ENCODE assay signal across 9 cellular contexts in the genomic region with DNA sequence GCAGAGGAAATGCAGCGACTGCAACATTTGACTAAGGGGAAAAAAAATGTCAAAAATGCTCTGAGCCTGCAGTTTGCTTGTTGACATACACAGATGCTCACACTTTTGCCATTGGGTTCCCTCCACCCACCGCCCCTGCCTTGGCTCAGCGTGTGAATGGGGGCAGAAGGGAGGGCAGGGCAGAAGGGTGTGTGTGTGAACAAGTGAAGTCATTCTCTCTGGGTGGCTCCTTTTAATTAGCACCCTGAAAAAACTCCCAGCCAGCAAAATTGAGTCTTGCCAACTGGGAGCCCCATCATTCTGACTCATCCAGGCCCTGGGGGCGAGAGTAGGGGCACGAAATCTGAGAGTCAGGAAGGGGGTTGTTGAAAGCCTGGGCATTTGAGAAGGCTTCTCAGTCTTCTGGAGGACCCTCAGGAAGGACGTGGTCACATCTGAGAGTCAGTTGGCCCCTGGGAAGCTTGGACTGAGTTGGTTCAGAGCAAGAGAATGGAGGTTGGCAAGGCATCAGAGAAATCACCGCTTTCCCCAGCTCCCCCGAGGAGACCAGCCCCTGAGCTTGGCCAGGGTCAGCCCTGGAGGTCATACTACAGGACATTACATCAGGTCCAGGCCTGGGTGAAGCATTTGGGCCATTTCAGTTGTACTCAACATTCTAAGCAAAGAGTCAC. TPM values are rescaled to one million over a fixed set of nuclear protein-coding genes. Genes with fewer than 3 reads are reported as not detected.
DNase-seq lines count a peak whose midpoint lies in the region; ATAC-seq, FAIRE-seq and TF ChIP-seq lines count a peak whose summit lies in the region.
"Had no signal": no experiment of that assay in that cellular context is flagged by ENCODE, and none has a peak within 500 bp of the region (broad histone marks: within the 10 kb centered on the region; RNA-seq: fewer than 3 reads in every experiment).

No MANE protein-coding gene starts in this region.

- no peaks in the 10 kb centered on the region for H3K27me3 ChIP-seq in K562 (ENCODE audit: control insufficient read depth in 2 of 2, insufficient read depth in 2 of 2, low read length in 2 of 2)

- no peak for ATAC-seq in K562
- no peak for ATAC-seq in activated CD8-positive, alpha-beta T cell treated with anti-CD3 and anti-CD28 coated beads for 36 hours

- DNase-seq in HS-27A (ENCODE audit: low read depth): peak; percentile 91
- no peak for DNase-seq in K562 (ENCODE audit: extremely low read depth in 1 of 4, low spot score in 3 of 4)
- peak; percentile 83 for DNase-seq in kidney
- no peak for DNase-seq in type B pancreatic cell (ENCODE audit: extremely low spot score, unreplicated experiment)
- DNase-seq in activated CD8-positive, alpha-beta T cell treated with anti-CD3 and anti-CD28 coated beads for 36 hours: no peak
- no peak for DNase-seq in NCI-H524 (lab: John Stamatoyannopoulos, UW)
- no peak for DNase-seq in NCI-H187 treated with DMSO at 0.1 percent for 48 hours (lab: John Stamatoyannopoulos, UW)
- DNase-seq: retina had no signal

- BruUV-seq in K562 (replicated peaks; lab: Mats Ljungman, UMichigan): no TSS peak

- intact Hi-C loops in K562 (cut with micrococcal nuclease) (loop anchor here (2.0 to 10.0 kb wide), 4 partner anchors 177 to 714 kb away; no protein-coding TSS in a partner anchor), kidney (cut with DNase I) (loop anchor here (10.0 kb wide), 2 partner anchors 497 to 717 kb away; no protein-coding TSS in a partner anchor)
- intact Hi-C loops in activated CD8-positive, alpha-beta T cell treated with anti-CD3 and anti-CD28 coated beads for 36 hours (cut with micrococcal nuclease): loop anchor here (2.0 to 10.0 kb wide), 3 partner anchors 289 to 717 kb away; no protein-coding TSS in a partner anchor

- H3K9me3 ChIP-seq in K562 (replicated peaks; ENCODE audit: control insufficient read depth, insufficient read depth, low read depth, low read length) (no peaks in the 10 kb centered on the region), kidney (ENCODE audit: control insufficient read depth in 1 of 2, low read length in 2 of 2) (no peaks in the 10 kb centered on the region)

- no peak for FAIRE-seq in K562 (lab: Jason Lieb, UNC)
- FAIRE-seq in kidney (lab: Jason Lieb, UNC): no peak

- no peak overlapping the region for H3K4me2 ChIP-seq in K562 (ENCODE audit: insufficient read depth, low read length)

- no peaks in the 10 kb centered on the region for H3K36me3 ChIP-seq in K562 (ENCODE audit: control insufficient read depth, insufficient read depth, low read length)
- H3K36me3 ChIP-seq in kidney (ENCODE audit: control insufficient read depth in 1 of 2, insufficient read depth in 2 of 2, low read length in 2 of 2): no peaks in the 10 kb centered on the region

- in situ Hi-C loops in K562 (cut with MboI): no loop called here

- H3K27ac ChIP-seq in K562 (ENCODE audit: extremely low read depth, low read depth, low read length) (no peak overlapping the region), kidney (ENCODE audit: low read depth in 2 of 2, low read length in 2 of 2) (peak overlapping the region in 1 of 2 donors; percentile 33)

- POLR2A ChIA-PET in K562 (lab: Yijun Ruan, JAX): no interaction called here
- POLR2A ChIA-PET in activated CD8-positive, alpha-beta T cell treated with anti-CD3 and anti-CD28 coated beads for 36 hours (lab: Charles Lee): no interaction called here

- H3K36me3 Mint-ChIP-seq in type B pancreatic cell: no peaks in the 10 kb centered on the region
- H3K36me3 Mint-ChIP-seq in activated CD8-positive, alpha-beta T cell treated with anti-CD3 and anti-CD28 coated beads for 36 hours (ENCODE audit: low read depth): no peaks in the 10 kb centered on the region
- H3K36me3 Mint-ChIP-seq: brain had no signal

- TF ChIP-seq EP300 in K562 (IDR thresholded peaks at IDR 0.05; ENCODE audit: low read length): no peak

- H3K9me1 ChIP-seq in K562 (ENCODE audit: control insufficient read depth, insufficient read depth, low read length): no peaks in the 10 kb centered on the region

- CTCF ChIA-PET in K562 (lab: Yijun Ruan, JAX; ENCODE audit: low intra/inter-chr PET ratio): interaction anchor here (1.8 to 2.5 kb wide), 2 partner anchors 179 to 288 kb away, joined by 8 to 34 read pairs; no protein-coding TSS in a partner anchor
- CTCF ChIA-PET in activated CD8-positive, alpha-beta T cell treated with anti-CD3 and anti-CD28 coated beads for 36 hours (lab: Charles Lee): interaction anchor here (0.7 to 13.7 kb wide), 25 partner anchors 8 to 477 kb away, joined by 3 to 325 read pairs (median 4); partner anchors contain the start of gene KRT74

- H3K9ac ChIP-seq in K562 (ENCODE audit: insufficient read depth in 1 of 2, low read depth in 2 of 2, low read length in 2 of 2) (peak overlapping the region in 1 of 2 experiments; percentile 55; a peak in 1 of 4 replicates), kidney (ENCODE audit: low read length in 2 of 2) (no peak overlapping the region)

- H3K4me1 Mint-ChIP-seq in type B pancreatic cell (ENCODE audit: unreplicated experiment): peaks cover 19% of the 10 kb centered on the region
- H3K4me1 Mint-ChIP-seq in activated CD8-positive, alpha-beta T cell treated with anti-CD3 and anti-CD28 coated beads for 36 hours (ENCODE audit: low read depth): peaks cover 29% of the 10 kb centered on the region

- no peak for TF ChIP-seq RAD21 in K562 (CRISPR knock-in tag; conservative IDR thresholded peaks at IDR 0.05 in 1 of 2, IDR thresholded peaks at IDR 0.05 in 1 of 2)

- H3K4me1 ChIP-seq in K562 (replicated peaks in 1 of 2; ENCODE audit: control insufficient read depth in 2 of 2, insufficient read depth in 2 of 2, low read length in 2 of 2) (peaks cover 25 to 39% of the 10 kb centered on the region in 2 experiments), kidney (ENCODE audit: control insufficient read depth in 1 of 2, insufficient read depth in 1 of 2, low read depth in 1 of 2, low read length in 2 of 2) (peaks cover 5 to 26% of the 10 kb centered on the region in 2 donors)

- H3K27ac Mint-ChIP-seq in type B pancreatic cell: peak overlapping the region; percentile 97
- no peak overlapping the region for H3K27ac Mint-ChIP-seq in activated CD8-positive, alpha-beta T cell treated with anti-CD3 and anti-CD28 coated beads for 36 hours

- TF ChIP-seq POLR2A in K562 (conservative IDR thresholded peaks at IDR 0.05): no peak

- 65% methylated on average over 8 of the region's 8 CpGs for WGBS in K562 (ENCODE audit: insufficient coverage, low coverage, missing lambda C conversion rate)

- no peak overlapping the region for H3K4me3 ChIP-seq in K562
- no peak overlapping the region for H3K4me3 ChIP-seq in kidney (ENCODE audit: low read length in 2 of 2)

- peak overlapping the region; percentile 13; the same call in 1 of the 2 replicates for H2AFZ ChIP-seq in K562 (ENCODE audit: low read depth, low read length)

- H3K4me3 Mint-ChIP-seq in type B pancreatic cell: peak overlapping the region; percentile 54
- no peak overlapping the region for H3K4me3 Mint-ChIP-seq in activated CD8-positive, alpha-beta T cell treated with anti-CD3 and anti-CD28 coated beads for 36 hours
- H3K4me3 Mint-ChIP-seq: brain had no signal

- no peak for TF ChIP-seq CTCF in K562 (IDR thresholded peaks at IDR 0.05 in 2 of 3, conservative IDR thresholded peaks at IDR 0.05 in 1 of 3; ENCODE audit: insufficient read depth in 2 of 3, low read depth in 1 of 3, low read length in 3 of 3)
- no peak for TF ChIP-seq CTCF in kidney (IDR thresholded peaks at IDR 0.05; ENCODE audit: borderline replicate concordance, extremely low read depth, insufficient read depth)
- no peak for TF ChIP-seq CTCF in type B pancreatic cell (conservative IDR thresholded peaks at IDR 0.05)
- no peak for TF ChIP-seq CTCF in activated CD8-positive, alpha-beta T cell treated with anti-CD3 and anti-CD28 coated beads for 36 hours (IDR thresholded peaks at IDR 0.05)

- H3K27me3 Mint-ChIP-seq in type B pancreatic cell: peaks cover 20% of the 10 kb centered on the region
- no peaks in the 10 kb centered on the region for H3K27me3 Mint-ChIP-seq in activated CD8-positive, alpha-beta T cell treated with anti-CD3 and anti-CD28 coated beads for 36 hours

- H3K79me2 ChIP-seq in K562 (ENCODE audit: control insufficient read depth, insufficient read depth, low read length): no peaks in the 10 kb centered on the region

- H3K9me3 Mint-ChIP-seq in type B pancreatic cell: no peaks in the 10 kb centered on the region
- no peaks in the 10 kb centered on the region for H3K9me3 Mint-ChIP-seq in activated CD8-positive, alpha-beta T cell treated with anti-CD3 and anti-CD28 coated beads for 36 hours
- H3K9me3 Mint-ChIP-seq: brain had no signal

- H4K20me1 ChIP-seq in K562 (replicated peaks; ENCODE audit: control insufficient read depth, insufficient read depth, low read length): no peaks in the 10 kb centered on the region

RNA-seq across cellular contexts. Expression of gene KRT78, which starts 22.6 kb away (rescaled TPM):
- total RNA-seq in K562 (2011; cell fraction: chromatin; rRNA removed; ENCODE audit: low replicate concordance): not detected in 2 replicates
- not detected in 2 replicates for total RNA-seq in K562 (2011; cell fraction: nucleolus; rRNA removed)
- total RNA-seq in K562 (2011; cell fraction: nucleoplasm; rRNA removed): not detected in 2 replicates
- total RNA-seq in K562 (2014; rRNA removed) (not detected in 2 replicates), K562 (2014; rRNA removed; fragmentation: Illumina TruSeq; extraction: Trizol) (not detected in 2 replicates), K562 (2015; rRNA removed; fragmentation: Illumina TruSeq; extraction: Trizol) (not detected in 2 replicates), K562 (2021) (not detected in 2 replicates), kidney (not detected), type B pancreatic cell (ENCODE audit: low replicate concordance) (14.7 and 29.1 TPM in 2 replicates)
- polyA plus RNA-seq in K562 (2011; rRNA removed) (0.08 TPM in 1 of 2 replicates, not detected in the other), K562 (2014; fragmentation: Illumina TruSeq; extraction: Trizol) (not detected in 2 replicates), K562 (2014; fragmentation: Nextera tagmentation; extraction: Ambion mirVana) (not detected), K562 (2014; rRNA removed) (not detected in 2 replicates), kidney (ENCODE audit: insufficient read depth, low read depth, low replicate concordance) (not detected)
- polyA plus RNA-seq in K562 (2011; cell fraction: cytosol; rRNA removed): not detected in 2 replicates
- polyA plus RNA-seq in K562 (2011; cell fraction: nucleus; rRNA removed): not detected in 2 replicates
- not detected in 2 replicates for polyA plus RNA-seq in K562 (2012)
- not detected in 2 replicates for polyA minus RNA-seq in K562 (2011; rRNA and poly(A)+ RNA removed)
- polyA minus RNA-seq in K562 (2011; cell fraction: cytosol; rRNA and poly(A)+ RNA removed): not detected in 2 replicates
- not detected in 2 replicates for polyA minus RNA-seq in K562 (2011; cell fraction: nucleus; rRNA and poly(A)+ RNA removed)
- total RNA-seq in activated CD8-positive, alpha-beta T cell treated with anti-CD3 and anti-CD28 coated beads for 36 hours: not detected

RNA-seq across cellular contexts. Expression of gene KRT8, which starts 33.5 kb away (rescaled TPM):
- total RNA-seq in K562 (2011; cell fraction: chromatin; rRNA removed; ENCODE audit: low replicate concordance): 132 and 303 TPM in 2 replicates
- total RNA-seq in K562 (2011; cell fraction: nucleolus; rRNA removed): 225 and 301 TPM in 2 replicates
- total RNA-seq in K562 (2011; cell fraction: nucleoplasm; rRNA removed): 196 and 242 TPM in 2 replicates
- total RNA-seq in K562 (2014; rRNA removed) (262 and 326 TPM in 2 replicates), K562 (2014; rRNA removed; fragmentation: Illumina TruSeq; extraction: Trizol) (157 and 159 TPM in 2 replicates), K562 (2015; rRNA removed; fragmentation: Illumina TruSeq; extraction: Trizol) (193 and 197 TPM in 2 replicates), K562 (2021) (364 and 392 TPM in 2 replicates), kidney (546 TPM), type B pancreatic cell (ENCODE audit: low replicate concordance) (768 and 2,227 TPM in 2 replicates)
- polyA plus RNA-seq in K562 (2011; rRNA removed) (616 and 661 TPM in 2 replicates), K562 (2014; fragmentation: Illumina TruSeq; extraction: Trizol) (260 and 315 TPM in 2 replicates), K562 (2014; fragmentation: Nextera tagmentation; extraction: Ambion mirVana) (10 to 100 TPM; 41.5 to 49.8 TPM), K562 (2014; rRNA removed) (388 and 435 TPM in 2 replicates), kidney (ENCODE audit: insufficient read depth, low read depth, low replicate concordance) (333 TPM)
- 730 and 1,428 TPM in 2 replicates for polyA plus RNA-seq in K562 (2011; cell fraction: cytosol; rRNA removed)
- 253 and 293 TPM in 2 replicates for polyA plus RNA-seq in K562 (2011; cell fraction: nucleus; rRNA removed)
- 420 and 432 TPM in 2 replicates for polyA plus RNA-seq in K562 (2012)
- 930 and 1,077 TPM in 2 replicates for polyA minus RNA-seq in K562 (2011; rRNA and poly(A)+ RNA removed)
- polyA minus RNA-seq in K562 (2011; cell fraction: cytosol; rRNA and poly(A)+ RNA removed): 578 and 629 TPM in 2 replicates
- polyA minus RNA-seq in K562 (2011; cell fraction: nucleus; rRNA and poly(A)+ RNA removed): 134 and 183 TPM in 2 replicates
- under 1 TPM; 0.29 to 0.40 TPM for total RNA-seq in activated CD8-positive, alpha-beta T cell treated with anti-CD3 and anti-CD28 coated beads for 36 hours

RNA-seq across cellular contexts. Expression of gene KRT79, which starts 37.3 kb away (rescaled TPM):
- total RNA-seq in K562 (2011; cell fraction: chromatin; rRNA removed; ENCODE audit: low replicate concordance): 1.7 and 5.7 TPM in 2 replicates
- total RNA-seq in K562 (2011; cell fraction: nucleolus; rRNA removed): 2.2 and 3.8 TPM in 2 replicates
- total RNA-seq in K562 (2011; cell fraction: nucleoplasm; rRNA removed): 1.9 TPM in 2 replicates
- 0.08 and 0.32 TPM in 2 replicates for total RNA-seq in K562 (2014; rRNA removed)
- total RNA-seq in K562 (2014; rRNA removed; fragmentation: Illumina TruSeq; extraction: Trizol): 0.07 TPM in 1 of 2 replicates, not detected in the other
- not detected in 2 replicates for total RNA-seq in K562 (2015; rRNA removed; fragmentation: Illumina TruSeq; extraction: Trizol)
- 0.09 and 0.27 TPM in 2 replicates for total RNA-seq in K562 (2021)
- polyA plus RNA-seq in K562 (2011; rRNA removed): 0.81 and 2.3 TPM in 2 replicates
- 0.59 and 2.4 TPM in 2 replicates for polyA plus RNA-seq in K562 (2011; cell fraction: cytosol; rRNA removed)
- polyA plus RNA-seq in K562 (2011; cell fraction: nucleus; rRNA removed): 5.8 and 21.4 TPM in 2 replicates
- polyA plus RNA-seq in K562 (2012): 0.71 and 2.0 TPM in 2 replicates
- polyA plus RNA-seq in K562 (2014; fragmentation: Illumina TruSeq; extraction: Trizol): 0.14 TPM in 1 of 2 replicates, not detected in the other
- under 1 TPM; 0.03 to 0.08 TPM for polyA plus RNA-seq in K562 (2014; fragmentation: Nextera tagmentation; extraction: Ambion mirVana)
- polyA plus RNA-seq in K562 (2014; rRNA removed): 0.22 and 0.23 TPM in 2 replicates
- 0.48 and 1.0 TPM in 2 replicates for polyA minus RNA-seq in K562 (2011; rRNA and poly(A)+ RNA removed)
- polyA minus RNA-seq in K562 (2011; cell fraction: cytosol; rRNA and poly(A)+ RNA removed): 0.95 TPM in 1 of 2 replicates, not detected in the other
- polyA minus RNA-seq in K562 (2011; cell fraction: nucleus; rRNA and poly(A)+ RNA removed): 0.22 and 1.2 TPM in 2 replicates
- not detected for total RNA-seq in kidney
- not detected for polyA plus RNA-seq in kidney (ENCODE audit: insufficient read depth, low read depth, low replicate concordance)
- total RNA-seq in type B pancreatic cell (ENCODE audit: low replicate concordance): not detected in 2 replicates
- 1 to 10 TPM in 1 of 2 experiments, under 1 TPM in 1; 0.87 to 1.6 TPM for total RNA-seq in activated CD8-positive, alpha-beta T cell treated with anti-CD3 and anti-CD28 coated beads for 36 hours

RNA-seq across cellular contexts. Expression of gene KRT4, which starts 57.5 kb away (rescaled TPM):
- not detected in 2 replicates for total RNA-seq in K562 (2011; cell fraction: chromatin; rRNA removed; ENCODE audit: low replicate concordance)
- total RNA-seq in K562 (2011; cell fraction: nucleolus; rRNA removed): not detected in 2 replicates
- not detected in 2 replicates for total RNA-seq in K562 (2011; cell fraction: nucleoplasm; rRNA removed)
- total RNA-seq in K562 (2014; rRNA removed): not detected in 2 replicates
- total RNA-seq in K562 (2014; rRNA removed; fragmentation: Illumina TruSeq; extraction: Trizol): not detected in 2 replicates
- not detected in 2 replicates for total RNA-seq in K562 (2015; rRNA removed; fragmentation: Illumina TruSeq; extraction: Trizol)
- not detected in 2 replicates for total RNA-seq in K562 (2021)
- not detected in 2 replicates for polyA plus RNA-seq in K562 (2011; rRNA removed)
- polyA plus RNA-seq in K562 (2011; cell fraction: cytosol; rRNA removed): not detected in 2 replicates
- 0.06 TPM in 1 of 2 replicates, not detected in the other for polyA plus RNA-seq in K562 (2011; cell fraction: nucleus; rRNA removed)
- polyA plus RNA-seq in K562 (2012): not detected in 2 replicates
- not detected in 2 replicates for polyA plus RNA-seq in K562 (2014; fragmentation: Illumina TruSeq; extraction: Trizol)
- not detected for polyA plus RNA-seq in K562 (2014; fragmentation: Nextera tagmentation; extraction: Ambion mirVana)
- polyA plus RNA-seq in K562 (2014; rRNA removed): not detected in 2 replicates
- polyA minus RNA-seq in K562 (2011; rRNA and poly(A)+ RNA removed): not detected in 2 replicates
- not detected in 2 replicates for polyA minus RNA-seq in K562 (2011; cell fraction: cytosol; rRNA and poly(A)+ RNA removed)
- polyA minus RNA-seq in K562 (2011; cell fraction: nucleus; rRNA and poly(A)+ RNA removed): not detected in 2 replicates
- total RNA-seq in kidney: not detected
- 0.15 TPM for polyA plus RNA-seq in kidney (ENCODE audit: insufficient read depth, low read depth, low replicate concordance)
- total RNA-seq in type B pancreatic cell (ENCODE audit: low replicate concordance): 1,276 and 3,134 TPM in 2 replicates
- under 1 TPM; 0.11 to 0.16 TPM for total RNA-seq in activated CD8-positive, alpha-beta T cell treated with anti-CD3 and anti-CD28 coated beads for 36 hours

Comparison
In these comparisons a context has a peak if more than half of its experiments do, and no peak if none do; other contexts are left out.
1. DNase-seq: peak in HS-27A (single experiment) and kidney (single experiment); none in K562 (0 of 4), type B pancreatic cell (single experiment), activated CD8-positive, alpha-beta T cell treated with anti-CD3 and anti-CD28 coated beads for 36 hours (single experiment), NCI-H524 (0 of 2) and NCI-H187 treated with DMSO at 0.1 percent for 48 hours (single experiment).
2. RNA of gene KRT78, which starts 22.6 kb away (total RNA-seq): 14.7 to 29.1 TPM in type B pancreatic cell; not detected in K562, not detected in kidney (single experiment) and not detected in activated CD8-positive, alpha-beta T cell treated with anti-CD3 and anti-CD28 coated beads for 36 hours; every median in the first group is over 10 times any median in the second.
3. RNA of gene KRT8, which starts 33.5 kb away (total RNA-seq): 768 to 2,227 TPM in type B pancreatic cell, 546 TPM in kidney (single experiment) and 132 to 392 TPM in K562; 0.29 to 0.40 TPM in activated CD8-positive, alpha-beta T cell treated with anti-CD3 and anti-CD28 coated beads for 36 hours; every median in the first group is over 10 times any median in the second.